ENCODE assay signal across 8 cellular contexts in the genomic region with DNA sequence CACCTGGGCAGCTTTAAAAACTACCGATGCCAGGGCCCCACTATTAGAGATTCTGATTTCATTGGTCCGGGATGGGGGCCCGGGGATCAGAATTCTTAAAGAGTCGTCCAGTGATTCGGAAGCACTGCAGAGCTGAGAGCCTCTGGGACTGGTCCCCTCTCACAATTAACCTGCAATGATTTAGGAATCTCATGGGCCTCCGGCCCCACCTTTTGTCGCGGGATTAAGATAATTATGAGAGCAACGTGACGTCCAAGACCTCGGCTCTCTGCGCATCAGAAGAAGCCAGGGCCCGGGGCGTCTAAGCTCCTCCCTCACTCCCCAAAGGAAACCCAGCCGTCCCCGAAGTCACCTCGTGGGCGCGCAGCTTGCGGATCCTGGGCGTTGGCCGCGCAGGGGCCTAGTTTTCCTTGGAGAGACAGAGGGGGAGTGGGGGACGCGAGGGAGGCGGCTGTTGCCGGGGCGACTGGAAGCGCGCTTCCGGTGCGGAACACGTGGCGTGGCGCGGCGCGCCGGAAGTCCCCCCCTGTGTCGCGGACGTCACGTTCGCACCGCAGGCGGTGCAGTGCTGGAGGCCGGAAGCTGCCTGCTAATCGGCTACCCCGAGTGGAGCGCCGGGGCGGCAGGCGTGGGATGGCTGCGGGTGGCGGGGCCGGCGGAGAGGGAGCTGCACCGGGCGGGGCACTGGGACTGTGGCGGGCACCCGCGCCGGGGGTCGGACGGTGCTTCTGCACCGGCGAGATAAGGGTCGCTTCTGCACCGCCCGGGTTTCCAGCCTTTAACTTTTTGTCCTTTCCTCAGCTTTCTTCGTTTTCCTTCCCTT. TPM values are rescaled to one million over a fixed set of nuclear protein-coding genes. Genes with fewer than 3 reads are reported as not detected.
DNase-seq lines count a peak whose midpoint lies in the region; ATAC-seq lines count a peak whose summit lies in the region.

A gene with protein sequence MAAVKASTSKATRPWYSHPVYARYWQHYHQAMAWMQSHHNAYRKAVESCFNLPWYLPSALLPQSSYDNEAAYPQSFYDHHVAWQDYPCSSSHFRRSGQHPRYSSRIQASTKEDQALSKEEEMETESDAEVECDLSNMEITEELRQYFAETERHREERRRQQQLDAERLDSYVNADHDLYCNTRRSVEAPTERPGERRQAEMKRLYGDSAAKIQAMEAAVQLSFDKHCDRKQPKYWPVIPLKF (minus strand): TSS at position 468 of the 823 bp plus-strand sequence. CDS start 8,414 bp downstream, outside the sequence.

- DNase-seq in CMK (ENCODE audit: low read depth) = peak; percentile 59
- peak; percentile 79 for DNase-seq in HT-29 (ENCODE audit: low spot score)
- peak; percentile 75 for DNase-seq in NOMO-1 treated with DMSO at 0.1 percent for 48 hours (lab: John Stamatoyannopoulos, UW; ENCODE audit: unreplicated experiment)
- DNase-seq in activated CD8-positive, alpha-beta memory T cell treated with anti-CD3 and anti-CD28 coated beads, Interleukin-2, amount 50 U/mL, for 1 hour (ENCODE audit: extremely low read depth) = peak; percentile 50
- peak; percentile 72 to 88 for DNase-seq in stimulated activated CD8-positive, alpha-beta memory T cell treated with anti-CD3 and anti-CD28 coated beads, Interleukin-15, amount 100 ng/mL, for 4 hours (ENCODE audit: low read depth in 2 of 2)

- H3K36me3 ChIP-seq in mesodermal cell (ENCODE audit: control insufficient read depth, insufficient read depth, low read length) = no peaks in the 10 kb centered on the region

- peak; percentile 83 for ATAC-seq in GM19468 (IDR thresholded peaks at IDR 0.05; ENCODE audit: extremely low read depth, unreplicated experiment)

- in situ Hi-C loops in endometrial microvascular endothelial cells (cut with HindIII; ENCODE audit: inconsistent ontology term, low pct_unique_long_range_greater_than_20kb, low sequenced_read_pairs) = no loop called here

- H3K9me3 ChIP-seq in mesodermal cell (ENCODE audit: control insufficient read depth, low read length) = no peaks in the 10 kb centered on the region

- H3K27ac ChIP-seq in mesodermal cell (ENCODE audit: low read depth, low read length, severe bottlenecking) = peak within 1 kb of the TSS; percentile 81

- peaks cover 4% of the 10 kb centered on the region for H3K4me1 ChIP-seq in mesodermal cell (ENCODE audit: control insufficient read depth, insufficient read depth, low read length, poor library complexity, severe bottlenecking)

- 0% methylated on average over 14 to 21 of the region's 71 CpGs for WGBS in mesodermal cell (ENCODE audit: insufficient coverage in 2 of 2), 2 experiments

- peak within 1 kb of the TSS; percentile 49 for H3K4me3 ChIP-seq in mesodermal cell (ENCODE audit: extremely low read depth, insufficient read depth, low read length, poor library complexity, severe bottlenecking)

RNA-seq across cellular contexts. Expression of the gene that starts here (rescaled TPM):
- total RNA-seq in HT-29 (2014; rRNA removed; shearing (Covaris generic)) = 16.3 and 22.4 TPM in 2 replicates
- 18.6 TPM for total RNA-seq in endometrial microvascular endothelial cells (ENCODE audit: inconsistent ontology term)
- 21.1 TPM for polyA plus RNA-seq in mesodermal cell (2013, experiment 1 of 2)
- 19.1 TPM for polyA plus RNA-seq in mesodermal cell (2013, experiment 2 of 2)

Comparison
In these comparisons a context has a peak if more than half of its experiments do, and no peak if none do; other contexts are left out.
1. Peak in every context shown above with its lines: DNase-seq, ATAC-seq, H3K4me3 ChIP-seq and H3K27ac ChIP-seq.